Comparison of ENCODE assay signal across 8 cellular contexts in the genomic region with DNA sequence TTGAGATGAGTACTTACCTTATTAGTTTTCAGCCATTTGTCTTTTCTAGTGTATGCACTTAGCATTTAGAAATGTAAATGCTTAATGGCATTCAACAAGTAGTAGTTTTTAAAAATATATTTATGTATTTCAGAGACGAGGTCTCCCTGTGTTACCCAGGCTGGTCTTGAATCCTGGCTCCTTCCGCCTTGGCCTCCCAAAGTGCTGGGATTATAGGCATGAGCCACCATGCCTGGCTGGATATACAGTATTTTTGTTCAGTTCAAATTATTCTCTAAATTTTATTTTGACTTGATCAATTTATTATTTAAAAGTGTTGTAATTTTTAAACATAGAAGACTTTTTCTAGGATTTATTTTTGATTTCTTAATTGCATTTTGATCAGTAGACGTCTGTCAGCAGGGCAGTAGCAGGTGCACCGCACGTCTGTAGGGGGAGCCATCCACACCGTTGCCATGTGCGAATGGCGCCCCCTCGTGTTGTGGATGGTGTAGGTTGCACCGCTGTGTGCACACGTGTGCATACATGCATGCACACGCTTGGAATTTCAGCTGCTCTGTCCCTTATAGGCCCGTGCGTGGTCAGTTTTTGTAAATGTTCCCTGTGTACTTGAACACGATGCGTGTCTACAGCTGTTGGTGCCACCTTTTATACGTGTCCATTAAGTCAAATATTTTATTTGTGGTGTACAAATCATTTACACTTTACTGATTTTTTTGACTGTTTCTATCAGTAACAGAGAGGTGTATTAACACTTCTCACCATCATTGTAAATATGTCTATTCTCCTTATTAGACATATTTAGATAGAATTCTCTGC. TPM values are rescaled to one million over a fixed set of nuclear protein-coding genes. Genes with fewer than 3 reads are reported as not detected.
DNase-seq lines count a peak whose midpoint lies in the region; ATAC-seq and TF ChIP-seq lines count a peak whose summit lies in the region.

No MANE protein-coding gene starts in this region.

- H3K9me3 ChIP-seq in left lung, result no peaks in the 10 kb centered on the region

- peaks cover 0 to 5% of the 10 kb centered on the region in 2 donors for H3K4me1 ChIP-seq in left lung

- no peaks in the 10 kb centered on the region for H3K27me3 ChIP-seq in left lung

- H3K4me3 ChIP-seq in GM12865 (ENCODE audit: low read depth, low read length) (no peak overlapping the region), left lung (no peak overlapping the region)

- H3K36me3 ChIP-seq in left lung, result no peaks in the 10 kb centered on the region

- TF ChIP-seq CTCF in GM12865 (IDR thresholded peaks at IDR 0.05; ENCODE audit: insufficient read depth, low read depth, low read length, missing control alignments) (peak; percentile 100), left lung (IDR thresholded peaks at IDR 0.05) (peak; percentile 97 to 99)

- no peak overlapping the region for H3K27ac ChIP-seq in left lung

- intact Hi-C loops in left lung (cut with DNase I), result loop anchor here in 1 of 2 donors (10.0 kb wide), 1 partner anchor 150 kb away; no protein-coding TSS in a partner anchor

- ATAC-seq in HG03196 (IDR thresholded peaks at IDR 0.05; ENCODE audit: unreplicated experiment) (peak; percentile 61), left lung (peak; percentile 100), GM21367 (IDR thresholded peaks at IDR 0.05; ENCODE audit: unreplicated experiment) (no peak)

- DNase-seq in GM12865 (ENCODE audit: low read depth) (peak; percentile 94), NCI-H524 (lab: John Stamatoyannopoulos, UW) (peak; percentile 88 to 96), cerebellum (ENCODE audit: low spot score) (peak; percentile 70), left lung (peak; percentile 86 to 94)
- peak; percentile 96 for DNase-seq in activated CD4-positive, alpha-beta T cell treated with anti-CD3 and anti-CD28 coated beads for 48 hours
- peak; percentile 95 for DNase-seq in stimulated activated CD4-positive, alpha-beta T cell treated with anti-CD3 and anti-CD28 coated beads, Interleukin-4, amount 100 ng/mL, for 48 hours (ENCODE audit: low read depth in 2 of 2)

RNA-seq across cellular contexts. Expression of a gene that starts 30.6 kb away (rescaled TPM):
- total RNA-seq in cerebellum (28.4 TPM), left lung (10 to 100 TPM; 25.7 to 39.2 TPM)
